ENCODE assay signal across 19 cellular contexts in the genomic region with DNA sequence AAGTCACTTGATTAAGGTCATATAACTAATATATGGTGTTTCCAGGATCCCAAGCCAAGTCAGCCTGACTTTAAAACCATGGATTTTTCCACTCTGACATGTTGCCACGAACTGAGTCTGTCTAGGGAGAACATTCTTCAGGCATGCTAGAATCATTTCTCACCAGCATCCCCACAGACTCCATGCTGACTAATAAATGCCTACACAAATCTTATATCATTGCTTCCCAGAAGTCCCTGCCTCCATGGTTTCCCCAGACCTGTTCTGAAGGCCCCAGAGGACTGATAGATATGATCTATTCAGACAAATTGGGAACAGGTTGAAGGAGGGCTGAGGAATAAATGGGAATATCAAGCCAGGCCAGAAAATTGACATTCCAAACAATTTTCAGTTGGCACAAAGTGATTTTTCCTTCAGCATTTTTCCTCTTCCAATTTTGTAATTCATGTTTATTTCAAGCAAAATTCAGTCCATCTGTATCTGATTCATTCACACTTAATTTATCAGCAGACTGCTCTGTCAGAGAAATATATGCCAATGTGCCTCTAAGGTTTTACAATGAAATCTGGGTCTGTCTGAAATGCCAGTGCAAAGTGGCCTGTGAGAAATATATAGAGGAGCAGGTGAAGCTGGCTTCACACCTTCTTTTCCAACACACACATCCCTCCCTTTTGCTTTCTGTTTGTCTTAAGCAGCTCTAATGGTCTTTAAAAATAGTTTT.
A peak's percentile ranks its signal among the peaks of the same experiment; 100 is the strongest.
DNase-seq lines count a peak whose midpoint lies in the region; TF ChIP-seq lines count a peak whose summit lies in the region.
"Had no signal": no experiment of that assay in that cellular context is flagged by ENCODE, and none has a peak within 500 bp of the region (broad histone marks: within the 10 kb centered on the region; RNA-seq: fewer than 3 reads in every experiment).

No MANE protein-coding gene starts in this region.

- no peaks in the 10 kb centered on the region for H3F3A ChIP-seq in MM.1S (ENCODE audit: insufficient read depth, low read length)

- H3K36me3 Mint-ChIP-seq in activated T-cell treated with anti-CD3 and anti-CD28 coated beads, Interleukin-2, amount 50 U/mL, for 24 hours (ENCODE audit: low read depth) = no peaks in the 10 kb centered on the region
- H3K36me3 Mint-ChIP-seq: CD14-positive monocyte had no signal

- no peaks in the 10 kb centered on the region for H3K79me2 ChIP-seq in MM.1S (ENCODE audit: low read length)

- H3K9me3 Mint-ChIP-seq in activated T-cell treated with anti-CD3 and anti-CD28 coated beads, Interleukin-2, amount 50 U/mL, for 24 hours = no peaks in the 10 kb centered on the region
- H3K9me3 Mint-ChIP-seq: activated B cell treated with CpG ODN at 0.5 μM for 24 hours, CD14-positive monocyte had no signal

- H3K4me3 ChIP-seq in adipocyte (ENCODE audit: low read length) (no peak overlapping the region), fibroblast of villous mesenchyme (ENCODE audit: low read depth, low read length) (no peak overlapping the region), skeletal muscle cell (ENCODE audit: low read depth, low read length) (no peak overlapping the region), MM.1S (ENCODE audit: low read length) (no peak overlapping the region)
- H3K4me3 ChIP-seq: ascending aorta, sigmoid colon, tibial nerve had no signal

- DNase-seq in GM04503 (ENCODE audit: low read depth) (peak; percentile 88), adipocyte (ENCODE audit: low read depth) (peak; percentile 87), fibroblast of villous mesenchyme (ENCODE audit: low read depth) (peak; percentile 45), skeletal muscle cell (ENCODE audit: low read depth) (peak; percentile 67), HuH-7 (ENCODE audit: low spot score) (no peak), KG1 (lab: John Stamatoyannopoulos, UW) (no peak), MM.1S (no peak)
- DNase-seq in activated T-cell treated with anti-CD3 and anti-CD28 coated beads, Interleukin-2, amount 50 U/mL, for 24 hours = no peak
- DNase-seq: activated B cell treated with CpG ODN at 0.5 μM for 24 hours; activated effector memory CD4-positive, alpha-beta T cell treated with Interleukin-2 at 50 U/mL for 16 hours; foreskin melanocyte; midbrain; NCI-H748 treated with DMSO at 0.1 percent for 48 hours; sigmoid colon; stimulated activated CD4-positive, alpha-beta T cell treated with anti-CD3 and anti-CD28 coated beads, Interleukin-4, amount 100 ng/mL, for 24 hours; T-helper 17 cell had no signal

- H3K4me2 ChIP-seq in MM.1S (ENCODE audit: low read depth, low read length) = no peak overlapping the region

- H3K27ac ChIP-seq in MM.1S (ENCODE audit: low read length) = no peak overlapping the region
- H3K27ac ChIP-seq: tibial nerve had no signal

- no peaks in the 10 kb centered on the region for H3K27me3 ChIP-seq in adipocyte (replicated peaks; ENCODE audit: control insufficient read depth, insufficient read depth, low read length)
- H3K27me3 ChIP-seq in MM.1S (replicated peaks; ENCODE audit: insufficient read depth, low read length) = no peaks in the 10 kb centered on the region
- H3K27me3 ChIP-seq: ascending aorta, sigmoid colon, tibial nerve had no signal

- no peak overlapping the region for H3K4me3 Mint-ChIP-seq in activated T-cell treated with anti-CD3 and anti-CD28 coated beads, Interleukin-2, amount 50 U/mL, for 24 hours
- H3K4me3 Mint-ChIP-seq: activated B cell treated with CpG ODN at 0.5 μM for 24 hours, CD14-positive monocyte, T-helper 17 cell had no signal

- no peaks in the 10 kb centered on the region for H3K4me1 Mint-ChIP-seq in activated T-cell treated with anti-CD3 and anti-CD28 coated beads, Interleukin-2, amount 50 U/mL, for 24 hours (ENCODE audit: low read depth)
- H3K4me1 Mint-ChIP-seq: activated B cell treated with CpG ODN at 0.5 μM for 24 hours, CD14-positive monocyte, T-helper 17 cell had no signal

- H4K20me1 ChIP-seq in MM.1S (ENCODE audit: insufficient read depth, low read length) = no peaks in the 10 kb centered on the region

- H3K27ac Mint-ChIP-seq in activated T-cell treated with anti-CD3 and anti-CD28 coated beads, Interleukin-2, amount 50 U/mL, for 24 hours = no peak overlapping the region
- H3K27ac Mint-ChIP-seq: activated B cell treated with CpG ODN at 0.5 μM for 24 hours, CD14-positive monocyte, T-helper 17 cell had no signal

- H3K9me3 ChIP-seq in adipocyte (ENCODE audit: control insufficient read depth, low read length) (no peaks in the 10 kb centered on the region), MM.1S (replicated peaks; ENCODE audit: insufficient read depth, low read length) (no peaks in the 10 kb centered on the region)
- H3K9me3 ChIP-seq: ascending aorta, sigmoid colon, tibial nerve had no signal

- H3K4me1 ChIP-seq in adipocyte (ENCODE audit: control insufficient read depth, insufficient read depth, low read length) (peaks cover 19% of the 10 kb centered on the region), MM.1S (ENCODE audit: low read length) (no peaks in the 10 kb centered on the region)
- H3K4me1 ChIP-seq: ascending aorta had no signal

- H3K27me3 Mint-ChIP-seq in activated T-cell treated with anti-CD3 and anti-CD28 coated beads, Interleukin-2, amount 50 U/mL, for 24 hours = peaks cover 37% of the 10 kb centered on the region

- H3K9ac ChIP-seq in adipocyte (ENCODE audit: low read length) (peak overlapping the region; percentile 63), MM.1S (ENCODE audit: low read length) (no peak overlapping the region)

- no peaks in the 10 kb centered on the region for H3K9me2 ChIP-seq in MM.1S (replicated peaks; ENCODE audit: insufficient read depth, low read length)

- no peak for TF ChIP-seq CTCF in fibroblast of villous mesenchyme (IDR thresholded peaks at IDR 0.05; ENCODE audit: insufficient read depth, low read depth, low read length)
- TF ChIP-seq CTCF in MM.1S (IDR thresholded peaks at IDR 0.05; ENCODE audit: low read length) = no peak

- H3K36me3 ChIP-seq in adipocyte (ENCODE audit: control insufficient read depth, insufficient read depth, low read length, severe bottlenecking) (no peaks in the 10 kb centered on the region), MM.1S (replicated peaks; ENCODE audit: insufficient read depth, low read length) (no peaks in the 10 kb centered on the region)
- H3K36me3 ChIP-seq: ascending aorta, sigmoid colon, tibial nerve had no signal

- H2AFZ ChIP-seq in MM.1S (ENCODE audit: low read length) = no peak overlapping the region

Comparison
In these comparisons a context has a peak if more than half of its experiments do, and no peak if none do; other contexts are left out.
1. DNase-seq: peak in GM04503 (single experiment), adipocyte (single experiment), fibroblast of villous mesenchyme (single experiment) and skeletal muscle cell (single experiment); none in HuH-7 (single experiment), activated T-cell treated with anti-CD3 and anti-CD28 coated beads, Interleukin-2, amount 50 U/mL, for 24 hours (single experiment), KG1 (single experiment) and MM.1S (single experiment).